In the genomic region with DNA sequence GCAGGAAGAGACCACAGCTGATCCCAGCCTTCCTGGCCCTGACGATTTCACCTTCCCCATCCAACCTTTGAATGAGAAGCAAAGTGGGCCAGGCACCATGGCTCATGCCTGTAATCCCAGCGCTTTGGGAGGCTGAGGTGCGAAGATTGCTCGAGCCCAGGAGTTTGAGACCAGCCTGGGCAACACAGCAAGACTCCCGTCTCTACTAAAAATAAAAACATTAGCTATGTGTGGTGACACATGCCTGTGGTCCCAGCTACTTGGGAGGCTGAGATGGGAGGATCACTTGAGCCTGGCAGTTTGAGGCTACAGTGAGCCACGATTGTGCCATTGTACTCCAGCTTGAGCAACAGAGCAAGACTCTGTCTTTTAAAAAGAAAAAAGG, we compare ENCODE assay signal across 26 cellular contexts. TPM values are rescaled to one million over a fixed set of nuclear protein-coding genes. Genes with fewer than 3 reads are reported as not detected.
A peak's percentile ranks its signal among the peaks of the same experiment; 100 is the strongest.
DNase-seq lines count a peak whose midpoint lies in the region; ATAC-seq, FAIRE-seq and TF ChIP-seq lines count a peak whose summit lies in the region.
"Had no signal": no experiment of that assay in that cellular context is flagged by ENCODE, and none has a peak within 500 bp of the region (broad histone marks: within the 10 kb centered on the region; RNA-seq: fewer than 3 reads in every experiment).

No MANE protein-coding gene starts in this region.

- FAIRE-seq in HepG2 (lab: Jason Lieb, UNC), result no peak
- FAIRE-seq: GM12891, H1 had no signal

- H3K79me2 ChIP-seq in HepG2 (ENCODE audit: insufficient read depth, low read length), result no peaks in the 10 kb centered on the region

- in situ Hi-C loops in HepG2 (cut with HindIII; ENCODE audit: extremely low pct_ligation_motif_present, low pct_unique_long_range_greater_than_20kb), result no loop called here
- in situ Hi-C loops in gastrocnemius medialis (cut with MboI; ENCODE audit: low sequenced_read_pairs in 4 of 4), result no loop called here

- TF ChIP-seq POLR2A in HepG2 (IDR thresholded peaks at IDR 0.05; ENCODE audit: insufficient read depth in 1 of 2, low read depth in 2 of 2, low read length in 2 of 2) (no peak), gastrocnemius medialis (IDR thresholded peaks at IDR 0.05) (no peak)

- H3K9me3 ChIP-seq in BLaER1 (no peaks in the 10 kb centered on the region), HepG2 (ENCODE audit: low read length) (no peaks in the 10 kb centered on the region), gastrocnemius medialis (no peaks in the 10 kb centered on the region)

- no peak overlapping the region for H3K4me3 ChIP-seq in BLaER1
- no peak overlapping the region for H3K4me3 ChIP-seq in HL-60 (replicated peaks; ENCODE audit: insufficient read depth, low read length)
- no peak overlapping the region for H3K4me3 ChIP-seq in HepG2 (replicated peaks in 1 of 3; ENCODE audit: insufficient read depth in 1 of 3, low read depth in 2 of 3, low read length in 3 of 3)
- no peak overlapping the region for H3K4me3 ChIP-seq in gastrocnemius medialis
- H3K4me3 ChIP-seq: SK-N-MC had no signal

- no peak overlapping the region for H3K9ac ChIP-seq in BLaER1
- no peak overlapping the region for H3K9ac ChIP-seq in HepG2 (ENCODE audit: insufficient read depth, low read depth, low read length)

- TF ChIP-seq CTCF in HL-60 (IDR thresholded peaks at IDR 0.05; ENCODE audit: insufficient read depth, low read length) (no peak), HepG2 (CRISPR knock-in tag; IDR thresholded peaks at IDR 0.05) (no peak), gastrocnemius medialis (IDR thresholded peaks at IDR 0.05 in 4 of 5, conservative IDR thresholded peaks at IDR 0.05 in 1 of 5) (no peak)

- H3K4me1 ChIP-seq in BLaER1, result peaks cover 87% of the 10 kb centered on the region
- peaks cover 67% of the 10 kb centered on the region for H3K4me1 ChIP-seq in HepG2 (ENCODE audit: insufficient read depth, low read length)
- H3K4me1 ChIP-seq in gastrocnemius medialis, result peaks cover 54 to 60% of the 10 kb centered on the region in 2 donors

- H3K4me2 ChIP-seq in BLaER1, result peak overlapping the region; percentile 87
- H3K4me2 ChIP-seq in HepG2 (ENCODE audit: low read depth, low read length), result no peak overlapping the region

- peak overlapping the region; percentile 35; the same call in 1 of the 2 replicates for H3K27ac ChIP-seq in BLaER1
- H3K27ac ChIP-seq in HL-60 (replicated peaks), result peak overlapping the region; percentile 87
- no peak overlapping the region for H3K27ac ChIP-seq in HepG2 (ENCODE audit: extremely low read length, insufficient read depth, low read length)
- peak overlapping the region; percentile 90 to 98 (median 96) for H3K27ac ChIP-seq in gastrocnemius medialis
- H3K27ac ChIP-seq: SK-N-MC had no signal

- no peak for TF ChIP-seq RAD21 in HepG2 (CRISPR knock-in tag; IDR thresholded peaks at IDR 0.05)

- H3K36me3 ChIP-seq in BLaER1 (no peaks in the 10 kb centered on the region), HepG2 (replicated peaks in 1 of 2; ENCODE audit: control insufficient read depth in 1 of 2, insufficient read depth in 2 of 2, low read length in 2 of 2) (no peaks in the 10 kb centered on the region), gastrocnemius medialis (no peaks in the 10 kb centered on the region)

- ATAC-seq in HepG2 (no peak), gastrocnemius medialis (no peak), GM21619 (IDR thresholded peaks at IDR 0.05; ENCODE audit: unreplicated experiment) (no peak), HG03432 (IDR thresholded peaks at IDR 0.05; ENCODE audit: unreplicated experiment) (no peak)

- intact Hi-C loops in HepG2 (cut with micrococcal nuclease; ENCODE audit: unreplicated experiment), result no loop called here
- intact Hi-C loops in gastrocnemius medialis (cut with DNase I; ENCODE audit: low total_unique reads), result loop anchor here (2.0 to 10.0 kb wide), 2 partner anchors 31 to 599 kb away; partner anchors contain the start of genes MAFG and SLC38A10

- POLR2A ChIA-PET in HepG2 (lab: Yijun Ruan, JAX), result no interaction called here

- no peak for TF ChIP-seq EP300 in HepG2 (IDR thresholded peaks at IDR 0.05; ENCODE audit: low read depth in 2 of 2, low read length in 2 of 2)
- no peak for TF ChIP-seq EP300 in HepG2 (CRISPR knock-in tag; IDR thresholded peaks at IDR 0.05; ENCODE audit: borderline replicate concordance)

- CTCF ChIA-PET in HepG2 (lab: Yijun Ruan, JAX; ENCODE audit: low intra/inter-chr PET ratio, low total read pairs), result no interaction called here

- no TSS peak for BruUV-seq in HepG2 (replicated peaks; lab: Mats Ljungman, UMichigan)

- H3K27me3 ChIP-seq in BLaER1 (no peaks in the 10 kb centered on the region), HL-60 (ENCODE audit: insufficient read depth, poor library complexity, severe bottlenecking) (no peaks in the 10 kb centered on the region), HepG2 (ENCODE audit: control insufficient read depth in 1 of 2, insufficient read depth in 2 of 2, low read length in 2 of 2) (peaks cover 5 to 54% of the 10 kb centered on the region in 2 experiments), gastrocnemius medialis (no peaks in the 10 kb centered on the region)

- no peak overlapping the region for H2AFZ ChIP-seq in HepG2 (ENCODE audit: low read length)

- WGBS in HepG2 (ENCODE audit: low lambda C conversion rate), result 69% methylated on average over 6 of the region's 6 CpGs

- DNase-seq in HL-60 (ENCODE audit: low read depth in 1 of 2, low spot score in 1 of 2) (no peak), HepG2 (ENCODE audit: low spot score) (no peak), gastrocnemius medialis (no peak), SK-N-DZ (ENCODE audit: low spot score) (no peak)
- DNase-seq: COR-L47, DMS 273 treated with DMSO at 0.1 percent for 48 hours, DMS79, EL, HCEC 1CT, IMR-90, NCI-H1092 treated with DMSO at 0.1 percent for 48 hours, NCI-H1436, NCI-H187, NCI-H2081 treated with DMSO at 0.1 percent for 48 hours, NCI-H2171, NCI-H226, NCI-H510A, NCI-H69, RPMI8226, SHP77 had no signal

- H4K20me1 ChIP-seq in BLaER1 (no peaks in the 10 kb centered on the region), HepG2 (ENCODE audit: insufficient read depth, low read length) (no peaks in the 10 kb centered on the region)

TF ChIP-seq in HepG2, 621 proteins besides CTCF, POLR2A, EP300 and RAD21:
- TF ChIP-seq ZNF496 (CRISPR knock-in tag; IDR thresholded peaks at IDR 0.05; ENCODE audit: insufficient replicate concordance) (no peak), GFI1 (CRISPR knock-in tag; IDR thresholded peaks at IDR 0.05; ENCODE audit: borderline replicate concordance) (no peak), ASH2L (IDR thresholded peaks at IDR 0.05; ENCODE audit: insufficient read length, low read depth, low read length) (no peak), ZNF121 (CRISPR knock-in tag; IDR thresholded peaks at IDR 0.05) (0 out of 2 replicates have a peak, but pooled peaks have one; percentile 40), TBX3 (IDR thresholded peaks at IDR 0.05; ENCODE audit: borderline replicate concordance) (no peak)
- TF ChIP-seq, protein P1, sequence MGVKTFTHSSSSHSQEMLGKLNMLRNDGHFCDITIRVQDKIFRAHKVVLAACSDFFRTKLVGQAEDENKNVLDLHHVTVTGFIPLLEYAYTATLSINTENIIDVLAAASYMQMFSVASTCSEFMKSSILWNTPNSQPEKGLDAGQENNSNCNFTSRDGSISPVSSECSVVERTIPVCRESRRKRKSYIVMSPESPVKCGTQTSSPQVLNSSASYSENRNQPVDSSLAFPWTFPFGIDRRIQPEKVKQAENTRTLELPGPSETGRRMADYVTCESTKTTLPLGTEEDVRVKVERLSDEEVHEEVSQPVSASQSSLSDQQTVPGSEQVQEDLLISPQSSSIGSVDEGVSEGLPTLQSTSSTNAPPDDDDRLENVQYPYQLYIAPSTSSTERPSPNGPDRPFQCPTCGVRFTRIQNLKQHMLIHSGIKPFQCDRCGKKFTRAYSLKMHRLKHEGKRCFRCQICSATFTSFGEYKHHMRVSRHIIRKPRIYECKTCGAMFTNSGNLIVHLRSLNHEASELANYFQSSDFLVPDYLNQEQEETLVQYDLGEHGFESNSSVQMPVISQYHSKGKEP (CRISPR knock-in tag; IDR thresholded peaks at IDR 0.05), result no peak

RNA-seq across cellular contexts. Expression of gene SLC38A10, which starts 30.9 kb away (rescaled TPM):
- 23.0 and 55.8 TPM in 2 replicates for total RNA-seq in HepG2 (2016; rRNA removed; fragmentation: Illumina TruSeq; extraction: Trizol)
- total RNA-seq in HepG2 (2016; cell fraction: cytosol; rRNA removed; fragmentation: Illumina TruSeq; extraction: Trizol; ENCODE audit: low read depth), result 18.5 and 23.3 TPM in 2 replicates
- 19.1 and 55.8 TPM in 2 replicates for total RNA-seq in HepG2 (2016; cell fraction: insoluble cytoplasmic fraction; rRNA removed; fragmentation: Illumina TruSeq; extraction: Trizol)
- total RNA-seq in HepG2 (2016; cell fraction: membrane; rRNA removed; fragmentation: Illumina TruSeq; extraction: Trizol), result 18.8 and 20.0 TPM in 2 replicates
- 52.6 and 64.0 TPM in 2 replicates for total RNA-seq in HepG2 (2016; cell fraction: nucleus; rRNA removed; fragmentation: Illumina TruSeq; extraction: Trizol)
- 23.4 and 33.6 TPM in 2 replicates for polyA plus RNA-seq in HepG2 (2011; rRNA removed)
- 20.1 and 34.6 TPM in 2 replicates for polyA plus RNA-seq in HepG2 (2011; cell fraction: cytosol; rRNA removed)
- polyA plus RNA-seq in HepG2 (2011; cell fraction: nucleus; rRNA removed), result 63.4 and 88.4 TPM in 2 replicates
- polyA plus RNA-seq in HepG2 (2012), result 22.8 and 28.0 TPM in 2 replicates
- 5.7 and 7.1 TPM in 2 replicates for polyA plus RNA-seq in HepG2 (2016; cell fraction: cytosol; fragmentation: Illumina TruSeq; extraction: Trizol; ENCODE audit: low read depth)
- 19.7 and 23.4 TPM in 2 replicates for polyA plus RNA-seq in HepG2 (2016; cell fraction: insoluble cytoplasmic fraction; fragmentation: Illumina TruSeq; extraction: Trizol; ENCODE audit: low read depth)
- polyA plus RNA-seq in HepG2 (2016; cell fraction: membrane; fragmentation: Illumina TruSeq; extraction: Trizol; ENCODE audit: low read depth), result 10.4 and 11.4 TPM in 2 replicates
- 123 and 129 TPM in 2 replicates for polyA plus RNA-seq in HepG2 (2016; cell fraction: nucleus; fragmentation: Illumina TruSeq; extraction: Trizol; ENCODE audit: insufficient read depth, low read depth)
- polyA minus RNA-seq in HepG2 (2011; rRNA and poly(A)+ RNA removed; ENCODE audit: low replicate concordance), result 53.9 and 165 TPM in 2 replicates
- polyA minus RNA-seq in HepG2 (2011; cell fraction: cytosol; rRNA and poly(A)+ RNA removed), result 62.7 and 77.3 TPM in 2 replicates
- polyA minus RNA-seq in HepG2 (2011; cell fraction: nucleus; rRNA and poly(A)+ RNA removed), result 25.7 and 27.8 TPM in 2 replicates
- total RNA-seq in gastrocnemius medialis, result 10 to 100 TPM; 24.5 to 56.5 (median 28.8) TPM
- 37.0 and 51.8 TPM in 2 replicates for polyA plus RNA-seq in SK-N-DZ (2014; cell fraction: cytosol; rRNA removed)
- polyA plus RNA-seq in SK-N-DZ (2014; cell fraction: nucleus; rRNA removed), result 68.3 and 105 TPM in 2 replicates
